In genomic region chr3:46972396-46972795, GRCh38 we compare ENCODE assay signal across 1 cellular context.
TF ChIP-seq lines count a peak whose summit lies in the region.

No MANE protein-coding gene starts in this region.

TF ChIP-seq in A549, 52 proteins besides CTCF, POLR2A, EP300 and RAD21 (continued from another document):
- TF ChIP-seq HOXA7 (CRISPR knock-in tag; IDR thresholded peaks at IDR 0.05) (no peak), KDM5A (IDR thresholded peaks at IDR 0.05) (no peak), CHD4 (IDR thresholded peaks at IDR 0.05; ENCODE audit: borderline replicate concordance) (no peak), NPAS2 (CRISPR knock-in tag; IDR thresholded peaks at IDR 0.05; ENCODE audit: borderline replicate concordance) (no peak), RARB (CRISPR knock-in tag; IDR thresholded peaks at IDR 0.05) (no peak)
